In the genomic region with DNA sequence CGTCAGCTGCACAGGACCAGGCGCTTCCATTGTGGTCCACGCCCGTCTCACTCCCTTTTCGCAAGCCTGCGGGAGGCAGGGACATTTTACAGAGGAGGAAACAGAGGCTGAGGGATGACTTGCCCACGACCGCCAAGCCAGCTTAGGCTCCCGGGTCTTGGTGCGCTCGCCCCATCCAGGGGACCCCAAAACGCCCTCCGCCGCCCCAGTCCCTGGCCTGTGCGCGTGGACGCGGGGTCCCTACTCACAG, we compare ENCODE assay signal across 8 cellular contexts. TPM values are rescaled to one million over a fixed set of nuclear protein-coding genes. Genes with fewer than 3 reads are reported as not detected.
DNase-seq lines count a peak whose midpoint lies in the region; ATAC-seq and TF ChIP-seq lines count a peak whose summit lies in the region.

No MANE protein-coding gene starts in this region.

- H2AFZ ChIP-seq in HCT116 (ENCODE audit: low read depth, low read length, poor library complexity, severe bottlenecking) (no peak overlapping the region), hepatocyte (peak overlapping the region; percentile 89)

- RAD21 ChIA-PET in HCT116 (lab: Charles Lee; ENCODE audit: low non-redundant PET in 1 of 2, low total read pairs in 2 of 2, uncharacterized antibody in 2 of 2, unreplicated experiment in 2 of 2), result no interaction called here

- H3K4me3 ChIP-seq in HCT116 (replicated peaks in 1 of 2; ENCODE audit: low read depth in 1 of 2, low read length in 2 of 2) (peak overlapping the region in 1 of 2 experiments; percentile 55; a peak in 1 of 4 replicates), hepatocyte (peak overlapping the region; percentile 67), skeletal muscle tissue (ENCODE audit: low read length in 3 of 3) (peak overlapping the region; percentile 7 to 85 (median 65)), body of pancreas (no peak overlapping the region)

- H3K4me1 ChIP-seq in HCT116 (ENCODE audit: control insufficient read depth in 1 of 2, insufficient read depth in 2 of 2, low read length in 2 of 2) (peaks cover 8 to 41% of the 10 kb centered on the region in 2 experiments), hepatocyte (ENCODE audit: insufficient read depth) (peaks cover 39% of the 10 kb centered on the region), skeletal muscle tissue (ENCODE audit: control insufficient read depth in 3 of 3, insufficient read depth in 3 of 3, low read length in 3 of 3) (peaks cover 24 to 31% (median 30%) of the 10 kb centered on the region in 3 donors), body of pancreas (peaks cover 43% of the 10 kb centered on the region)

- POLR2A ChIA-PET in HCT116 (lab: Charles Lee), result no interaction called here

- no peaks in the 10 kb centered on the region for H3K9me2 ChIP-seq in HCT116 (ENCODE audit: insufficient read depth)
- no peaks in the 10 kb centered on the region for H3K9me2 ChIP-seq in hepatocyte (replicated peaks; ENCODE audit: insufficient read depth)

- BruUV-seq in HCT116 (replicated peaks; lab: Mats Ljungman, UMichigan), result no TSS peak

- DNase-seq in HCT116 (ENCODE audit: low read depth, low spot score) (no peak), hepatocyte (ENCODE audit: low spot score) (no peak), DMS53 (lab: John Stamatoyannopoulos, UW) (no peak), islet precursor cell (no peak), body of pancreas (no peak), NCI-H187 (lab: John Stamatoyannopoulos, UW) (no peak)
- DNase-seq in activated T-helper 1 cell treated with anti-CD3 and anti-CD28 coated beads, Interleukin-12 subunit alpha, Interleukin-12 subunit beta, Interleukin-2, Interleukin-4 antibody, amounts not matched to agents 30 ng/mL and 10 ng/mL and 1 ng/mL, durations not matched to agents 14 hours and 24 hours and 36 hours (ENCODE audit: low spot score), result no peak

- H3K36me3 ChIP-seq in HCT116 (ENCODE audit: control insufficient read depth in 1 of 2, insufficient read depth in 2 of 2, low read length in 2 of 2) (no peaks in the 10 kb centered on the region), hepatocyte (replicated peaks; ENCODE audit: insufficient read depth, low read depth) (no peaks in the 10 kb centered on the region), skeletal muscle tissue (ENCODE audit: control insufficient read depth in 3 of 3, insufficient read depth in 3 of 3, low read length in 3 of 3) (peaks cover 0 to 13% (median 4%) of the 10 kb centered on the region in 3 donors), body of pancreas (replicated peaks in 1 of 2; ENCODE audit: insufficient read depth in 1 of 2, low read depth in 2 of 2) (no peaks in the 10 kb centered on the region)

- WGBS in hepatocyte (ENCODE audit: low lambda C conversion rate, missing lambda C conversion rate), result 5% methylated on average over 16 of the region's 18 CpGs
- WGBS in body of pancreas, 2 donors, result 38 to 58% methylated on average over 13 to 14 of the region's 18 CpGs

- no peaks in the 10 kb centered on the region for H3K9me3 Mint-ChIP-seq in activated T-helper 1 cell treated with anti-CD3 and anti-CD28 coated beads, Interleukin-12 subunit alpha, Interleukin-12 subunit beta, Interleukin-2, Interleukin-4 antibody, amounts not matched to agents 30 ng/mL and 10 ng/mL and 1 ng/mL, durations not matched to agents 14 hours and 24 hours and 36 hours

- TF ChIP-seq POLR2A in HCT116 (IDR thresholded peaks at IDR 0.05; ENCODE audit: borderline replicate concordance, extremely low read depth, insufficient read depth, insufficient read length) (no peak), body of pancreas (IDR thresholded peaks at IDR 0.05) (no peak)

- H3K27ac Mint-ChIP-seq in activated T-helper 1 cell treated with anti-CD3 and anti-CD28 coated beads, Interleukin-12 subunit alpha, Interleukin-12 subunit beta, Interleukin-2, Interleukin-4 antibody, amounts not matched to agents 30 ng/mL and 10 ng/mL and 1 ng/mL, durations not matched to agents 14 hours and 24 hours and 36 hours, result no peak overlapping the region

- H3K9me3 ChIP-seq in HCT116 (ENCODE audit: control insufficient read depth in 1 of 2, insufficient read depth in 1 of 2, low read depth in 1 of 2, low read length in 2 of 2) (no peaks in the 10 kb centered on the region), hepatocyte (ENCODE audit: low read depth) (no peaks in the 10 kb centered on the region), skeletal muscle tissue (ENCODE audit: control insufficient read depth in 3 of 3, low read length in 3 of 3) (no peaks in the 10 kb centered on the region), body of pancreas (no peaks in the 10 kb centered on the region)

- H3K4me3 Mint-ChIP-seq in activated T-helper 1 cell treated with anti-CD3 and anti-CD28 coated beads, Interleukin-12 subunit alpha, Interleukin-12 subunit beta, Interleukin-2, Interleukin-4 antibody, amounts not matched to agents 30 ng/mL and 10 ng/mL and 1 ng/mL, durations not matched to agents 14 hours and 24 hours and 36 hours, result peak overlapping the region; percentile 69

- H3K4me1 Mint-ChIP-seq in activated T-helper 1 cell treated with anti-CD3 and anti-CD28 coated beads, Interleukin-12 subunit alpha, Interleukin-12 subunit beta, Interleukin-2, Interleukin-4 antibody, amounts not matched to agents 30 ng/mL and 10 ng/mL and 1 ng/mL, durations not matched to agents 14 hours and 24 hours and 36 hours (ENCODE audit: low read depth), result peaks cover 12% of the 10 kb centered on the region

- H3K9ac ChIP-seq in HCT116 (ENCODE audit: low read length) (no peak overlapping the region), skeletal muscle tissue (ENCODE audit: low read depth in 1 of 3, low read length in 3 of 3) (peak overlapping the region in 2 of 3 donors; percentile 14 to 79)

- H4K20me1 ChIP-seq in HCT116 (ENCODE audit: insufficient read depth), result no peaks in the 10 kb centered on the region
- no peaks in the 10 kb centered on the region for H4K20me1 ChIP-seq in hepatocyte (ENCODE audit: insufficient read depth, poor library complexity, severe bottlenecking)

- ATAC-seq in HCT116 (no peak), body of pancreas (no peak)

- H3K36me3 Mint-ChIP-seq in activated T-helper 1 cell treated with anti-CD3 and anti-CD28 coated beads, Interleukin-12 subunit alpha, Interleukin-12 subunit beta, Interleukin-2, Interleukin-4 antibody, amounts not matched to agents 30 ng/mL and 10 ng/mL and 1 ng/mL, durations not matched to agents 14 hours and 24 hours and 36 hours (ENCODE audit: low read depth), result no peaks in the 10 kb centered on the region

- intact Hi-C loops in HCT116 (cut with micrococcal nuclease) (loop anchor here (2.0 kb wide), 2 partner anchors 309 to 475 kb away; no protein-coding TSS in a partner anchor), body of pancreas (cut with DNase I) (loop anchor here (5.0 to 10.0 kb wide), 2 partner anchors 111 to 309 kb away; no protein-coding TSS in a partner anchor)
- intact Hi-C loops in activated T-helper 1 cell treated with anti-CD3 and anti-CD28 coated beads, Interleukin-12 subunit alpha, Interleukin-12 subunit beta, Interleukin-2, Interleukin-4 antibody, amounts not matched to agents 30 ng/mL and 10 ng/mL and 1 ng/mL, durations not matched to agents 14 hours and 24 hours and 36 hours (cut with micrococcal nuclease), result loop anchor here (2.0 to 5.0 kb wide), 2 partner anchors 176 to 239 kb away; a partner anchor contains a TSS

- H3K27me3 ChIP-seq in HCT116 (ENCODE audit: insufficient read depth, low read length) (peaks cover 13% of the 10 kb centered on the region; the same call in 1 of the 2 replicates), hepatocyte (peaks cover 15% of the 10 kb centered on the region), skeletal muscle tissue (ENCODE audit: control insufficient read depth in 3 of 3, insufficient read depth in 3 of 3, low read length in 3 of 3) (peaks cover 0 to 2% (median 0%) of the 10 kb centered on the region in 3 donors), body of pancreas (no peaks in the 10 kb centered on the region)

- H3K4me2 ChIP-seq in HCT116 (ENCODE audit: low read length) (peak overlapping the region; percentile 74), hepatocyte (peak overlapping the region; percentile 100)

- H3K27ac ChIP-seq in HCT116 (ENCODE audit: low read depth, low read length) (no peak overlapping the region), hepatocyte (no peak overlapping the region), skeletal muscle tissue (ENCODE audit: low read depth, low read length) (no peak overlapping the region), body of pancreas (no peak overlapping the region)

- TF ChIP-seq RAD21 in HCT116 (IDR thresholded peaks at IDR 0.05; ENCODE audit: low read depth), result no peak

- TF ChIP-seq CTCF in HCT116 (IDR thresholded peaks at IDR 0.05 in 2 of 3, conservative IDR thresholded peaks at IDR 0.05 in 1 of 3; ENCODE audit: borderline replicate concordance in 1 of 3, insufficient read depth in 1 of 3, low read depth in 2 of 3, low read length in 2 of 3) (no peak), hepatocyte (IDR thresholded peaks at IDR 0.05; ENCODE audit: poor library complexity) (no peak), body of pancreas (IDR thresholded peaks at IDR 0.05) (no peak)

- CTCF ChIA-PET in HCT116 (lab: Charles Lee), result no interaction called here

- no peaks in the 10 kb centered on the region for H3K79me2 ChIP-seq in HCT116 (ENCODE audit: insufficient read depth, low read length)
- no peaks in the 10 kb centered on the region for H3K79me2 ChIP-seq in hepatocyte

- peaks cover 38% of the 10 kb centered on the region for H3K27me3 Mint-ChIP-seq in activated T-helper 1 cell treated with anti-CD3 and anti-CD28 coated beads, Interleukin-12 subunit alpha, Interleukin-12 subunit beta, Interleukin-2, Interleukin-4 antibody, amounts not matched to agents 30 ng/mL and 10 ng/mL and 1 ng/mL, durations not matched to agents 14 hours and 24 hours and 36 hours (ENCODE audit: insufficient read depth)

TF ChIP-seq in HCT116, 20 proteins besides CTCF, POLR2A, EP300 and RAD21 (continues in another document):
- no peak for TF ChIP-seq SRF (IDR thresholded peaks at IDR 0.05; ENCODE audit: low read depth)
- TF ChIP-seq EZH2phosphoT487 (IDR thresholded peaks at IDR 0.05; ENCODE audit: borderline replicate concordance), result no peak
- no peak for TF ChIP-seq CBX3 (IDR thresholded peaks at IDR 0.05; ENCODE audit: low read depth)
- TF ChIP-seq JUND (IDR thresholded peaks at IDR 0.05), result no peak
- no peak for TF ChIP-seq ZFX (IDR thresholded peaks at IDR 0.05)
- TF ChIP-seq, protein P1, sequence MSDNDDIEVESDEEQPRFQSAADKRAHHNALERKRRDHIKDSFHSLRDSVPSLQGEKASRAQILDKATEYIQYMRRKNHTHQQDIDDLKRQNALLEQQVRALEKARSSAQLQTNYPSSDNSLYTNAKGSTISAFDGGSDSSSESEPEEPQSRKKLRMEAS (IDR thresholded peaks at IDR 0.05), result no peak
- TF ChIP-seq CEBPB (IDR thresholded peaks at IDR 0.05; ENCODE audit: low read depth), result no peak

RNA-seq across cellular contexts. Expression of a gene that starts 0.3 kb away (rescaled TPM):
- 1.9 TPM for total RNA-seq in HCT116 (2021; ENCODE audit: unreplicated experiment)
- 0.61 and 1.3 TPM in 2 replicates for polyA plus RNA-seq in HCT116 (2012)
- 0.39 TPM in 1 of 2 replicates, not detected in the other for total RNA-seq in activated T-helper 1 cell treated with anti-CD3 and anti-CD28 coated beads, Interleukin-12 subunit alpha, Interleukin-12 subunit beta, Interleukin-2, Interleukin-4 antibody, amounts not matched to agents 30 ng/mL and 10 ng/mL and 1 ng/mL, durations not matched to agents 14 hours and 24 hours and 36 hours
- total RNA-seq in hepatocyte, result 13.2 and 16.4 TPM in 2 replicates
- 13.1 and 19.1 TPM in 2 replicates for polyA plus RNA-seq in hepatocyte
- 18.3 TPM for total RNA-seq in skeletal muscle tissue
- 10 to 100 TPM in 1 of 2 donors, 1 to 10 TPM in 1; 4.2 to 23.4 TPM for total RNA-seq in body of pancreas

Comparison
In these comparisons a context has a peak if more than half of its experiments do, and no peak if none do; other contexts are left out.
1. H3K4me3 ChIP-seq: peak in hepatocyte (single experiment) and skeletal muscle tissue (3 of 3); none in body of pancreas (0 of 2).